ENCODE assay signal across 8 cellular contexts in genomic region chr16:626787-627457, GRCh38. TPM values are rescaled to one million over a fixed set of nuclear protein-coding genes. Genes with fewer than 3 reads are reported as not detected.
A peak's percentile ranks its signal among the peaks of the same experiment; 100 is the strongest.
DNase-seq lines count a peak whose midpoint lies in the region; ATAC-seq lines count a peak whose summit lies in the region.
"Had no signal": no experiment of that assay in that cellular context is flagged by ENCODE, and none has a peak within 500 bp of the region (broad histone marks: within the 10 kb centered on the region; RNA-seq: fewer than 3 reads in every experiment).

No MANE protein-coding gene starts in this region.

- peak overlapping the region; percentile 99 for H2BK5ac ChIP-seq in neuronal stem cell (ENCODE audit: low read length)

- H3K18ac ChIP-seq in neuronal stem cell (ENCODE audit: low read length), result no peak overlapping the region

- H3K79me1 ChIP-seq in neuronal stem cell (ENCODE audit: low read depth, low read length), result peaks cover 8% of the 10 kb centered on the region

- no peak for ATAC-seq in GM18870 (IDR thresholded peaks at IDR 0.05; ENCODE audit: unreplicated experiment)

- DNase-seq in H4 (ENCODE audit: low spot score) (peak; percentile 90), neuronal stem cell (ENCODE audit: low spot score) (no peak), SKM-1 treated with dmso at 0.1 percent for 144 hours (lab: John Stamatoyannopoulos, UW; ENCODE audit: unreplicated experiment) (no peak), DMS79 treated with DMSO at 0.1 percent for 48 hours (lab: John Stamatoyannopoulos, UW) (no peak)
- DNase-seq: activated CD4-positive, CD25-positive, alpha-beta regulatory T cell had no signal

- no peak overlapping the region for H2BK120ac ChIP-seq in neuronal stem cell (ENCODE audit: low read depth, low read length)

- H3K14ac ChIP-seq in neuronal stem cell (ENCODE audit: low read length), result no peak overlapping the region

- no peak overlapping the region for H4K8ac ChIP-seq in neuronal stem cell (ENCODE audit: low read depth, low read length)

- no CpG with 5 or more reads among the region's 30 CpGs for WGBS in neuronal stem cell (ENCODE audit: extremely low coverage in 2 of 2, insufficient read length in 2 of 2, insufficient replicate concordance in 1 of 2), 2 donors

- peak overlapping the region; percentile 44 for H3K9ac ChIP-seq in neuronal stem cell (ENCODE audit: low read depth, low read length, poor library complexity)

- no peaks in the 10 kb centered on the region for H3K9me3 ChIP-seq in neuronal stem cell (replicated peaks in 1 of 2; ENCODE audit: control insufficient read depth in 2 of 2, insufficient read depth in 1 of 2, low read depth in 1 of 2, low read length in 2 of 2)

- peak overlapping the region; percentile 73 for H3K23ac ChIP-seq in neuronal stem cell (ENCODE audit: low read depth, low read length, poor library complexity)

- peak overlapping the region; percentile 22 for H2BK12ac ChIP-seq in neuronal stem cell (ENCODE audit: low read length)

- H2BK15ac ChIP-seq in neuronal stem cell (ENCODE audit: low read length), result peak overlapping the region; percentile 67

- H3K27me3 ChIP-seq in neuronal stem cell (ENCODE audit: control insufficient read depth in 3 of 3, insufficient read depth in 3 of 3, low read depth in 1 of 3, low read length in 3 of 3), result no peaks in the 10 kb centered on the region

- peaks cover 29% of the 10 kb centered on the region in 2 donors for H3K4me1 ChIP-seq in neuronal stem cell (ENCODE audit: control insufficient read depth in 2 of 2, insufficient read depth in 1 of 2, low read depth in 1 of 2, low read length in 2 of 2)

- H3K4me3 ChIP-seq in neuronal stem cell (ENCODE audit: low read length in 2 of 2), result no peak overlapping the region

- H4K91ac ChIP-seq in neuronal stem cell (ENCODE audit: low read depth, low read length, poor library complexity), result no peak overlapping the region

- H3K36me3 ChIP-seq in neuronal stem cell (replicated peaks in 1 of 2; ENCODE audit: control insufficient read depth in 2 of 2, insufficient read depth in 2 of 2, low read length in 2 of 2), result peaks cover 3 to 35% of the 10 kb centered on the region in 2 donors

- peak overlapping the region; percentile 63 for H3K27ac ChIP-seq in angular gyrus (ENCODE audit: low read depth, low read length)
- no peak overlapping the region for H3K27ac ChIP-seq in neuronal stem cell (replicated peaks; ENCODE audit: low read length)

- peak overlapping the region; percentile 46 for H2AK5ac ChIP-seq in neuronal stem cell (ENCODE audit: low read depth, low read length)

- H3K4me2 ChIP-seq in neuronal stem cell (ENCODE audit: insufficient read depth, low read length, poor library complexity, severe bottlenecking), result no peak overlapping the region

- H2AFZ ChIP-seq in neuronal stem cell (ENCODE audit: low read length), result no peak overlapping the region

- no peak overlapping the region for H3K4ac ChIP-seq in neuronal stem cell (ENCODE audit: low read length)

RNA-seq across cellular contexts. Expression of gene WFIKKN1, which starts 3.9 kb away (rescaled TPM):
- not detected in 2 replicates for total RNA-seq in H4 (2014; rRNA removed; shearing (Covaris generic))
- polyA plus RNA-seq in neuronal stem cell (2013, experiment 1 of 2), result 13.8 TPM
- 12.6 TPM for polyA plus RNA-seq in neuronal stem cell (2013, experiment 2 of 2)
- polyA plus RNA-seq: IgD-negative memory B cell had no signal

RNA-seq across cellular contexts. Expression of gene METTL26, which starts 9.2 kb away (rescaled TPM):
- 85.7 and 112 TPM in 2 replicates for total RNA-seq in H4 (2014; rRNA removed; shearing (Covaris generic))
- 56.9 TPM for polyA plus RNA-seq in neuronal stem cell (2013, experiment 1 of 2)
- 56.4 TPM for polyA plus RNA-seq in neuronal stem cell (2013, experiment 2 of 2)

RNA-seq across cellular contexts. Expression of gene MCRIP2, which starts 14.7 kb away (rescaled TPM):
- total RNA-seq in H4 (2014; rRNA removed; shearing (Covaris generic)), result 11.9 and 14.5 TPM in 2 replicates
- 10.3 TPM for polyA plus RNA-seq in neuronal stem cell (2013, experiment 1 of 2)
- 10.5 TPM for polyA plus RNA-seq in neuronal stem cell (2013, experiment 2 of 2)

RNA-seq across cellular contexts. Expression of gene WDR90, which starts 22.2 kb away (rescaled TPM):
- total RNA-seq in H4 (2014; rRNA removed; shearing (Covaris generic)), result 2.5 and 4.8 TPM in 2 replicates
- 16.6 TPM for polyA plus RNA-seq in neuronal stem cell (2013, experiment 1 of 2)
- polyA plus RNA-seq in neuronal stem cell (2013, experiment 2 of 2), result 15.8 TPM

RNA-seq across cellular contexts. Expression of gene RAB40C, which starts 37.1 kb away (rescaled TPM):
- 4.4 and 5.1 TPM in 2 replicates for total RNA-seq in H4 (2014; rRNA removed; shearing (Covaris generic))
- 20.5 TPM for polyA plus RNA-seq in neuronal stem cell (2013, experiment 1 of 2)
- polyA plus RNA-seq in neuronal stem cell (2013, experiment 2 of 2), result 19.4 TPM
